In genomic region chr1:172325562-172325961, GRCh38 we compare ENCODE assay signal across 13 cellular contexts.
DNase-seq lines count a peak whose midpoint lies in the region; ATAC-seq and TF ChIP-seq lines count a peak whose summit lies in the region.
"Had no signal": no experiment of that assay in that cellular context is flagged by ENCODE, and none has a peak within 500 bp of the region (broad histone marks: within the 10 kb centered on the region; RNA-seq: fewer than 3 reads in every experiment).

No MANE protein-coding gene starts in this region.

- H3K79me1 ChIP-seq in IMR-90 (ENCODE audit: low read depth in 1 of 2, low read length in 2 of 2), result no peaks in the 10 kb centered on the region

- in situ Hi-C loops in IMR-90 (cut with MboI; ENCODE audit: low sequenced_read_pairs), result no loop called here
- in situ Hi-C loops in astrocyte of the spinal cord (cut with HindIII; ENCODE audit: low sequenced_read_pairs), result no loop called here

- H3K18ac ChIP-seq in IMR-90 (ENCODE audit: low read depth, low read length), result no peak overlapping the region

- DNase-seq in AG08395 (ENCODE audit: low spot score) (peak; percentile 15), IMR-90 (peak; percentile 67), astrocyte of the spinal cord (ENCODE audit: low read depth, low spot score) (peak; percentile 64), foreskin fibroblast (peak; percentile 53 to 69), SW 1271 (lab: John Stamatoyannopoulos, UW) (no peak), heart right ventricle (no peak), left ventricle myocardium inferior (no peak)
- DNase-seq in activated CD4-positive, alpha-beta T cell treated with anti-CD3 and anti-CD28 coated beads, Interleukin-2, amount 50 U/mL, for 48 hours, result no peak
- DNase-seq: activated CD4-positive, alpha-beta T cell treated with anti-CD3 and anti-CD28 coated beads for 1 hour; activated T-cell treated with anti-CD3 and anti-CD28 coated beads, Interleukin-2, amount 50 U/mL, for 4 hours; amygdala; MM.1S had no signal

- TF ChIP-seq CTCF in IMR-90 (conservative IDR thresholded peaks at IDR 0.05; ENCODE audit: low read depth, low read length) (no peak), astrocyte of the spinal cord (IDR thresholded peaks at IDR 0.05; ENCODE audit: low read depth, low read length) (no peak), foreskin fibroblast (IDR thresholded peaks at IDR 0.05; ENCODE audit: low read depth, low read length) (no peak), heart right ventricle (IDR thresholded peaks at IDR 0.05) (no peak), left ventricle myocardium inferior (IDR thresholded peaks at IDR 0.05; ENCODE audit: borderline replicate concordance) (no peak)

- H2BK5ac ChIP-seq in IMR-90 (ENCODE audit: low read depth, low read length, poor library complexity, severe bottlenecking), result no peak overlapping the region

- H3K4me2 ChIP-seq in IMR-90 (ENCODE audit: low read depth, low read length), result no peak overlapping the region

- no peak for TF ChIP-seq RAD21 in IMR-90 (IDR thresholded peaks at IDR 0.05; ENCODE audit: low read length)

- H3K14ac ChIP-seq in IMR-90 (replicated peaks; ENCODE audit: low read depth, low read length), result no peak overlapping the region

- no peak for TF ChIP-seq POLR2A in IMR-90 (IDR thresholded peaks at IDR 0.05; ENCODE audit: low read depth, low read length)

- H3K27ac ChIP-seq in IMR-90 (ENCODE audit: insufficient read depth, low read length) (no peak overlapping the region), heart right ventricle (no peak overlapping the region), left ventricle myocardium inferior (replicated peaks) (no peak overlapping the region)
- H3K27ac ChIP-seq: parathyroid adenoma had no signal

- no peaks in the 10 kb centered on the region for H4K20me1 ChIP-seq in IMR-90 (ENCODE audit: insufficient read depth, low read length)

- H4K91ac ChIP-seq in IMR-90 (ENCODE audit: insufficient read depth, low read depth, low read length), result no peak overlapping the region

- no peaks in the 10 kb centered on the region for H3K27me3 ChIP-seq in IMR-90 (ENCODE audit: control insufficient read depth, insufficient read depth, low read length)
- no peaks in the 10 kb centered on the region for H3K27me3 ChIP-seq in heart right ventricle
- H3K27me3 ChIP-seq in left ventricle myocardium inferior (ENCODE audit: low read depth), result no peaks in the 10 kb centered on the region

- no peak overlapping the region for H4K8ac ChIP-seq in IMR-90 (ENCODE audit: low read depth in 2 of 2, low read length in 2 of 2)

- H3K9me1 ChIP-seq in IMR-90 (ENCODE audit: insufficient read depth, low read length), result no peaks in the 10 kb centered on the region; the same call in 1 of the 2 replicates

- no peak overlapping the region for H4K5ac ChIP-seq in IMR-90 (ENCODE audit: low read depth, low read length)

- no peak overlapping the region for H2BK120ac ChIP-seq in IMR-90 (ENCODE audit: low read depth, low read length)

- POLR2A ChIA-PET in IMR-90 (lab: Charles Lee; ENCODE audit: unreplicated experiment), result no interaction called here

- no peak overlapping the region for H3K9ac ChIP-seq in IMR-90 (ENCODE audit: low read depth, low read length)
- H3K9ac ChIP-seq: parathyroid adenoma had no signal

- BruUV-seq in IMR-90 (replicated peaks; lab: Mats Ljungman, UMichigan), result no TSS peak

- H3K4ac ChIP-seq in IMR-90 (ENCODE audit: low read depth, low read length), result no peak overlapping the region

- no CpG with 5 or more reads among the region's 2 CpGs for WGBS in IMR-90 (ENCODE audit: extremely low coverage in 2 of 2, insufficient read length in 1 of 2), 2 experiments
- 75 to 81% methylated on average over 2 of the region's 2 CpGs for WGBS in heart right ventricle, 2 donors

- H2AFZ ChIP-seq in IMR-90 (replicated peaks; ENCODE audit: low read length, poor library complexity), result no peak overlapping the region
- H2AFZ ChIP-seq: parathyroid adenoma had no signal

- CTCF ChIA-PET in IMR-90 (lab: Yijun Ruan, JAX), result no interaction called here

- H2BK15ac ChIP-seq in IMR-90 (ENCODE audit: low read depth, low read length), result no peak overlapping the region

- dilution Hi-C loops in IMR-90 (cut with HindIII; ENCODE audit: low sequenced_read_pairs, unreplicated experiment), result no loop called here

- intact Hi-C loops in IMR-90 (cut with micrococcal nuclease) (no loop called here), heart right ventricle (cut with DNase I) (loop anchor here in 1 of 10 donors (10.0 kb wide), 1 partner anchor 181 kb away; no protein-coding TSS in a partner anchor), left ventricle myocardium inferior (cut with micrococcal nuclease) (no loop called here)

- H3K36me3 ChIP-seq in IMR-90 (ENCODE audit: control insufficient read depth, insufficient read depth, low read length) (no peaks in the 10 kb centered on the region), heart right ventricle (no peaks in the 10 kb centered on the region), left ventricle myocardium inferior (no peaks in the 10 kb centered on the region)

- no peak overlapping the region for H3K23ac ChIP-seq in IMR-90 (ENCODE audit: low read depth, low read length)

- no peak for ATAC-seq in IMR-90 (ENCODE audit: low read depth)
- ATAC-seq in heart right ventricle, result no peak
- ATAC-seq: activated T-cell treated with anti-CD3 and anti-CD28 coated beads, Interleukin-2, amount 50 U/mL, for 4 hours had no signal

- H3K4me1 ChIP-seq in IMR-90 (ENCODE audit: control insufficient read depth, insufficient read depth, low read length) (peaks cover 20% of the 10 kb centered on the region), heart right ventricle (peaks cover 0 to 26% (median 15%) of the 10 kb centered on the region in 9 donors), left ventricle myocardium inferior (peaks cover 25% of the 10 kb centered on the region)
- H3K4me1 ChIP-seq: parathyroid adenoma had no signal

- H3K4me3 ChIP-seq in IMR-90 (ENCODE audit: insufficient read depth, low read depth, low read length) (no peak overlapping the region), astrocyte of the spinal cord (ENCODE audit: low read depth, low read length) (no peak overlapping the region), foreskin fibroblast (ENCODE audit: low read depth in 1 of 2, low read length in 2 of 2) (no peak overlapping the region), heart right ventricle (no peak overlapping the region), left ventricle myocardium inferior (no peak overlapping the region)

- H3K56ac ChIP-seq in IMR-90 (ENCODE audit: extremely low read depth, insufficient read depth, low read length), result no peak overlapping the region

- H2BK20ac ChIP-seq in IMR-90 (ENCODE audit: low read depth, low read length), result no peak overlapping the region

- H3K9me3 ChIP-seq in IMR-90 (ENCODE audit: control insufficient read depth, insufficient read depth, low read length) (no peaks in the 10 kb centered on the region), heart right ventricle (peaks cover 0 to 4% (median 0%) of the 10 kb centered on the region in 11 donors), left ventricle myocardium inferior (replicated peaks) (no peaks in the 10 kb centered on the region)

- no peak overlapping the region for H2AK9ac ChIP-seq in IMR-90 (replicated peaks; ENCODE audit: low read depth, low read length, poor library complexity)

- no peak overlapping the region for H2AK5ac ChIP-seq in IMR-90 (ENCODE audit: low read depth, low read length)

TF ChIP-seq in IMR-90, 13 proteins besides CTCF, POLR2A, EP300 and RAD21:
- TF ChIP-seq RCOR1 (IDR thresholded peaks at IDR 0.05; ENCODE audit: insufficient replicate concordance, low read length) (no peak), ELK1 (IDR thresholded peaks at IDR 0.05; ENCODE audit: borderline replicate concordance, low read depth, low read length) (no peak), USF2 (IDR thresholded peaks at IDR 0.05; ENCODE audit: low read depth, low read length) (no peak), BHLHE40 (IDR thresholded peaks at IDR 0.05; ENCODE audit: low read depth, low read length) (no peak)
TF ChIP-seq in IMR-90: peak in this region for 0.

Comparison
In these comparisons a context has a peak if more than half of its experiments do, and no peak if none do; other contexts are left out.
1. DNase-seq: peak in AG08395 (single experiment), IMR-90 (single experiment), astrocyte of the spinal cord (single experiment) and foreskin fibroblast (2 of 2); none in SW 1271 (0 of 2), activated CD4-positive, alpha-beta T cell treated with anti-CD3 and anti-CD28 coated beads, Interleukin-2, amount 50 U/mL, for 48 hours (0 of 2), heart right ventricle (0 of 2) and left ventricle myocardium inferior (single experiment).